In the genomic region with DNA sequence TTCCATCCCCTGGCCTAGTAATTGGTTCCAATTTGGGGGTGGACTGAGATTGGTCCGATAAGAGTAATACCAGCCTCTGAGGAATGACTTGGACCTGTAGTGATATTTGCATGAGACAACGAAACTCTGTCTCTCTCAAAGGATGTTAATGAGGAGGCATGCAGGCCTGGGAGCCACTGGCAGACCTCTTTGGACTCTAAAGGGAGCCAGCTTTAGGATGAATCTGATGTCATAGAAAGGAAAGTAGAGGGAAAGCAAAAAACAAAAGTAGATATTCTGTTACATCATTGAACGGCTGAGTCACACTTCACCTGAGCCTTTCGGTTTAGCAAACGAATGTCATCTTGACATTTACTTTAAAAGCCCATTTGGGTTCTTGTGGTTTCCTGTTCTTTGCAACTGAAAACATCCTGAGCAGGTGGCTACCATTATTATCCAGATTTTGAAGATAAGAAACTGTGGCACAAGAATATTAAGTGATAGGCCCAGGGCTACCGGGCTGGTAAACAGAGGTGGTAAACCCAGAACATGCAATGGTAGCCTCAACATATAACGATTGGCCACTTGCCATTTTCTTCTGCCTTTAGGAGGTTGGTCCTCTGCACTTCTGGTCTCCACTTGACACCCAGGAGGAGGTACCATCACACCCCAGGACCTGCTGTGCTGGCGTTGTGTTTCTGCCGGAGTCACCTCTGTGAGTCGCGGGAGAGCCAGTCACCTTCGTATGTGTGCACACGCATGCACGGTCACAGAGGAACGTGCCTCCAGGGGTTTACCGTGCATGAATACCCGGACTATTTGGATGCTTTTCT, we compare ENCODE assay signal across 10 cellular contexts. TPM values are rescaled to one million over a fixed set of nuclear protein-coding genes. Genes with fewer than 3 reads are reported as not detected.
DNase-seq lines count a peak whose midpoint lies in the region; ATAC-seq lines count a peak whose summit lies in the region.
"Had no signal": no experiment of that assay in that cellular context is flagged by ENCODE, and none has a peak within 500 bp of the region (broad histone marks: within the 10 kb centered on the region; RNA-seq: fewer than 3 reads in every experiment).

No MANE protein-coding gene starts in this region.

- H2BK12ac ChIP-seq in trophoblast cell (ENCODE audit: low read length), result no peak overlapping the region

- peak; percentile 58 for DNase-seq in DMS153 (lab: John Stamatoyannopoulos, UW)
- peak; percentile 78 to 83 for DNase-seq in NCI-H526 (lab: John Stamatoyannopoulos, UW)
- peak; percentile 34 for DNase-seq in activated T-helper 1 cell treated with anti-CD3 and anti-CD28 coated beads, Interleukin-12 subunit alpha, Interleukin-12 subunit beta, Interleukin-2, Interleukin-4 antibody, amounts not matched to agents 30 ng/mL and 10 ng/mL and 1 ng/mL, durations not matched to agents 14 hours and 24 hours and 36 hours (ENCODE audit: low spot score)
- peak; percentile 56 to 62 for DNase-seq in trophoblast cell
- no peak for DNase-seq in NCI-H2081 treated with DMSO at 0.1 percent for 48 hours (lab: John Stamatoyannopoulos, UW)
- DNase-seq in NCI-H748 treated with DMSO at 0.1 percent for 48 hours (lab: John Stamatoyannopoulos, UW), result no peak

- peaks cover 14% of the 10 kb centered on the region for H3K9me3 Mint-ChIP-seq in activated T-helper 1 cell treated with anti-CD3 and anti-CD28 coated beads, Interleukin-12 subunit alpha, Interleukin-12 subunit beta, Interleukin-2, Interleukin-4 antibody, amounts not matched to agents 30 ng/mL and 10 ng/mL and 1 ng/mL, durations not matched to agents 14 hours and 24 hours and 36 hours

- peaks cover 2% of the 10 kb centered on the region for H3K9me3 ChIP-seq in trophoblast cell (ENCODE audit: insufficient read depth, low read depth, low read length)

- peaks cover 7% of the 10 kb centered on the region for H3K27me3 Mint-ChIP-seq in activated T-helper 1 cell treated with anti-CD3 and anti-CD28 coated beads, Interleukin-12 subunit alpha, Interleukin-12 subunit beta, Interleukin-2, Interleukin-4 antibody, amounts not matched to agents 30 ng/mL and 10 ng/mL and 1 ng/mL, durations not matched to agents 14 hours and 24 hours and 36 hours (ENCODE audit: insufficient read depth)

- ATAC-seq in GM18907 (IDR thresholded peaks at IDR 0.05; ENCODE audit: unreplicated experiment) (no peak), HG03442 (IDR thresholded peaks at IDR 0.05; ENCODE audit: unreplicated experiment) (no peak)

- H3K27me3 ChIP-seq in trophoblast cell (ENCODE audit: insufficient read depth, low read length), result no peaks in the 10 kb centered on the region

- intact Hi-C loops in activated T-helper 1 cell treated with anti-CD3 and anti-CD28 coated beads, Interleukin-12 subunit alpha, Interleukin-12 subunit beta, Interleukin-2, Interleukin-4 antibody, amounts not matched to agents 30 ng/mL and 10 ng/mL and 1 ng/mL, durations not matched to agents 14 hours and 24 hours and 36 hours (cut with micrococcal nuclease), result loop anchor here (1.0 kb wide), 1 partner anchor 43 kb away; the partner anchor contains the start of gene RTL6

- H3K14ac ChIP-seq in trophoblast cell (ENCODE audit: low read length), result no peak overlapping the region

- no peak overlapping the region for H2AFZ ChIP-seq in trophoblast cell (ENCODE audit: insufficient read depth, low read length, poor library complexity)

- H3K23ac ChIP-seq in trophoblast cell (ENCODE audit: low read length), result no peak overlapping the region

- H3K4ac ChIP-seq in trophoblast cell (ENCODE audit: low read depth, low read length), result no peak overlapping the region

- no peaks in the 10 kb centered on the region for H3K79me2 ChIP-seq in trophoblast cell (ENCODE audit: control insufficient read depth, insufficient read depth, low read length, poor library complexity)

- H3K4me1 ChIP-seq in trophoblast cell (ENCODE audit: control insufficient read depth in 1 of 2, insufficient read depth in 2 of 2, low read length in 2 of 2), result no peaks in the 10 kb centered on the region

- no peak overlapping the region for H4K8ac ChIP-seq in trophoblast cell (ENCODE audit: low read depth, low read length)

- no peak overlapping the region for H3K9ac ChIP-seq in trophoblast cell (ENCODE audit: low read length)

- H2BK120ac ChIP-seq in trophoblast cell (ENCODE audit: insufficient read depth, low read length, poor library complexity), result no peak overlapping the region

- no peak overlapping the region for H3K18ac ChIP-seq in trophoblast cell (ENCODE audit: low read length)

- H4K12ac ChIP-seq in trophoblast cell (ENCODE audit: low read depth, low read length), result no peak overlapping the region

- no peak overlapping the region for H2BK5ac ChIP-seq in trophoblast cell (ENCODE audit: low read depth, low read length, poor library complexity)

- no peak overlapping the region for H4K91ac ChIP-seq in trophoblast cell (ENCODE audit: low read depth, low read length)

- peak overlapping the region; percentile 93 for H3K27ac Mint-ChIP-seq in activated T-helper 1 cell treated with anti-CD3 and anti-CD28 coated beads, Interleukin-12 subunit alpha, Interleukin-12 subunit beta, Interleukin-2, Interleukin-4 antibody, amounts not matched to agents 30 ng/mL and 10 ng/mL and 1 ng/mL, durations not matched to agents 14 hours and 24 hours and 36 hours

- no peak overlapping the region for H3K4me2 ChIP-seq in trophoblast cell (ENCODE audit: low read length)

- H2AK5ac ChIP-seq in trophoblast cell (ENCODE audit: low read length), result no peak overlapping the region

- H3K36me3 Mint-ChIP-seq in activated T-helper 1 cell treated with anti-CD3 and anti-CD28 coated beads, Interleukin-12 subunit alpha, Interleukin-12 subunit beta, Interleukin-2, Interleukin-4 antibody, amounts not matched to agents 30 ng/mL and 10 ng/mL and 1 ng/mL, durations not matched to agents 14 hours and 24 hours and 36 hours (ENCODE audit: low read depth), result peaks cover 1% of the 10 kb centered on the region
- H3K36me3 Mint-ChIP-seq: IgD-negative memory B cell had no signal

- no peaks in the 10 kb centered on the region for H3K79me1 ChIP-seq in trophoblast cell (ENCODE audit: low read length)

- no peak overlapping the region for H3K4me3 ChIP-seq in trophoblast cell (ENCODE audit: low read depth, low read length)

- no CpG with 5 or more reads among the region's 17 CpGs for WGBS in trophoblast cell (ENCODE audit: extremely low coverage, insufficient coverage, insufficient read length)

- peaks cover 31% of the 10 kb centered on the region for H3K4me1 Mint-ChIP-seq in activated T-helper 1 cell treated with anti-CD3 and anti-CD28 coated beads, Interleukin-12 subunit alpha, Interleukin-12 subunit beta, Interleukin-2, Interleukin-4 antibody, amounts not matched to agents 30 ng/mL and 10 ng/mL and 1 ng/mL, durations not matched to agents 14 hours and 24 hours and 36 hours (ENCODE audit: low read depth)

- peak overlapping the region; percentile 56 for H3K4me3 Mint-ChIP-seq in activated T-helper 1 cell treated with anti-CD3 and anti-CD28 coated beads, Interleukin-12 subunit alpha, Interleukin-12 subunit beta, Interleukin-2, Interleukin-4 antibody, amounts not matched to agents 30 ng/mL and 10 ng/mL and 1 ng/mL, durations not matched to agents 14 hours and 24 hours and 36 hours
- H3K4me3 Mint-ChIP-seq: IgD-negative memory B cell had no signal

- no peak overlapping the region for H3K27ac ChIP-seq in trophoblast cell (ENCODE audit: low read depth, low read length)
- H3K27ac ChIP-seq: epithelial cell of prostate had no signal

- no peaks in the 10 kb centered on the region for H3K36me3 ChIP-seq in trophoblast cell (ENCODE audit: control insufficient read depth in 1 of 2, insufficient read depth in 2 of 2, low read length in 2 of 2)

RNA-seq across cellular contexts. Expression of gene RTL6, which starts 42.7 kb away (rescaled TPM):
- total RNA-seq in activated T-helper 1 cell treated with anti-CD3 and anti-CD28 coated beads, Interleukin-12 subunit alpha, Interleukin-12 subunit beta, Interleukin-2, Interleukin-4 antibody, amounts not matched to agents 30 ng/mL and 10 ng/mL and 1 ng/mL, durations not matched to agents 14 hours and 24 hours and 36 hours, result 7.3 and 7.4 TPM in 2 replicates
- 6.5 and 6.7 TPM in 2 replicates for polyA plus RNA-seq in trophoblast cell (2013)

Comparison
In these comparisons a context has a peak if more than half of its experiments do, and no peak if none do; other contexts are left out.
1. DNase-seq: peak in DMS153 (single experiment), NCI-H526 (2 of 2), activated T-helper 1 cell treated with anti-CD3 and anti-CD28 coated beads, Interleukin-12 subunit alpha, Interleukin-12 subunit beta, Interleukin-2, Interleukin-4 antibody, amounts not matched to agents 30 ng/mL and 10 ng/mL and 1 ng/mL, durations not matched to agents 14 hours and 24 hours and 36 hours (single experiment) and trophoblast cell (2 of 2); none in NCI-H2081 treated with DMSO at 0.1 percent for 48 hours (single experiment) and NCI-H748 treated with DMSO at 0.1 percent for 48 hours (single experiment).